ENCODE assay signal across 7 cellular contexts in genomic region chr2:3379339-3379646, GRCh38. TPM values are rescaled to one million over a fixed set of nuclear protein-coding genes. Genes with fewer than 3 reads are reported as not detected.
A peak's percentile ranks its signal among the peaks of the same experiment; 100 is the strongest.
DNase-seq lines count a peak whose midpoint lies in the region; ATAC-seq and TF ChIP-seq lines count a peak whose summit lies in the region.

No MANE protein-coding gene starts in this region.

- no peak overlapping the region for H2AFZ ChIP-seq in HCT116 (ENCODE audit: low read depth, low read length, poor library complexity, severe bottlenecking)

- RAD21 ChIA-PET in HCT116 (lab: Charles Lee; ENCODE audit: low non-redundant PET in 1 of 2, low total read pairs in 2 of 2, uncharacterized antibody in 2 of 2, unreplicated experiment in 2 of 2), result no interaction called here

- no peak for TF ChIP-seq POLR2A in HCT116 (IDR thresholded peaks at IDR 0.05; ENCODE audit: borderline replicate concordance, extremely low read depth, insufficient read depth, insufficient read length)

- DNase-seq in HCT116 (ENCODE audit: low read depth, low spot score) (no peak), glutamatergic neuron (no peak), iPS-NIHi11 (ENCODE audit: low spot score) (no peak), GM19238 (ENCODE audit: insufficient read length, low spot score) (no peak)

- peak overlapping the region; percentile 99 for H3K4me3 Mint-ChIP-seq in glutamatergic neuron (ENCODE audit: unreplicated experiment)

- TF ChIP-seq RAD21 in HCT116 (IDR thresholded peaks at IDR 0.05; ENCODE audit: low read depth), result no peak

- peaks cover 65% of the 10 kb centered on the region for H3K79me2 ChIP-seq in HCT116 (ENCODE audit: insufficient read depth, low read length)

- peak overlapping the region; percentile 90 to 95 for H3K4me3 ChIP-seq in HCT116 (replicated peaks in 1 of 2; ENCODE audit: low read depth in 1 of 2, low read length in 2 of 2)
- peak overlapping the region; percentile 69 for H3K4me3 ChIP-seq in WI38 (ENCODE audit: low read depth, low read length)
- H3K4me3 ChIP-seq in skin epidermis, result peak overlapping the region; percentile 61 to 99 (median 87)

- BruUV-seq in HCT116 (replicated peaks; lab: Mats Ljungman, UMichigan), result no TSS peak

- no peaks in the 10 kb centered on the region for H3K36me3 Mint-ChIP-seq in glutamatergic neuron (ENCODE audit: unreplicated experiment)

- intact Hi-C loops in HCT116 (cut with micrococcal nuclease), result no loop called here

- H3K9me2 ChIP-seq in HCT116 (ENCODE audit: insufficient read depth), result no peaks in the 10 kb centered on the region

- H3K27ac Mint-ChIP-seq in glutamatergic neuron (ENCODE audit: unreplicated experiment), result peak overlapping the region; percentile 79

- POLR2A ChIA-PET in HCT116 (lab: Charles Lee), result no interaction called here

- CTCF ChIA-PET in HCT116 (lab: Charles Lee), result no interaction called here

- peaks cover 17% of the 10 kb centered on the region for H3K4me1 Mint-ChIP-seq in glutamatergic neuron (ENCODE audit: low read depth, unreplicated experiment)

- TF ChIP-seq CTCF in HCT116 (IDR thresholded peaks at IDR 0.05 in 2 of 3, conservative IDR thresholded peaks at IDR 0.05 in 1 of 3; ENCODE audit: borderline replicate concordance in 1 of 3, insufficient read depth in 1 of 3, low read depth in 2 of 3, low read length in 2 of 3) (no peak), WI38 (IDR thresholded peaks at IDR 0.05; ENCODE audit: low read depth, low read length) (no peak), glutamatergic neuron (IDR thresholded peaks at IDR 0.05; ENCODE audit: partially characterized antibody, unreplicated experiment) (no peak)

- H3K27ac ChIP-seq in HCT116 (ENCODE audit: low read depth, low read length) (peak overlapping the region; percentile 81), skin epidermis (peak overlapping the region in 20 of 21 experiments; percentile 69 to 97 (median 93))

- no peaks in the 10 kb centered on the region for H3K9me3 ChIP-seq in HCT116 (ENCODE audit: control insufficient read depth in 1 of 2, insufficient read depth in 1 of 2, low read depth in 1 of 2, low read length in 2 of 2)

- H4K20me1 ChIP-seq in HCT116 (ENCODE audit: insufficient read depth), result no peaks in the 10 kb centered on the region

- peak overlapping the region; percentile 80 for H3K4me2 ChIP-seq in HCT116 (ENCODE audit: low read length)

- no peaks in the 10 kb centered on the region for H3K27me3 ChIP-seq in HCT116 (ENCODE audit: insufficient read depth, low read length)

- no peaks in the 10 kb centered on the region; a peak in 1 of 4 replicates for H3K36me3 ChIP-seq in HCT116 (ENCODE audit: control insufficient read depth in 1 of 2, insufficient read depth in 2 of 2, low read length in 2 of 2)

- no peak for ATAC-seq in HCT116
- no peak for ATAC-seq in HG03469 (IDR thresholded peaks at IDR 0.05; ENCODE audit: unreplicated experiment)

- H3K9me3 Mint-ChIP-seq in glutamatergic neuron (ENCODE audit: unreplicated experiment), result peaks cover 7% of the 10 kb centered on the region

- peak overlapping the region; percentile 86 for H3K9ac ChIP-seq in HCT116 (ENCODE audit: low read length)

- peaks cover 2% of the 10 kb centered on the region for H3K27me3 Mint-ChIP-seq in glutamatergic neuron (ENCODE audit: unreplicated experiment)

- H3K4me1 ChIP-seq in HCT116 (ENCODE audit: control insufficient read depth in 1 of 2, insufficient read depth in 2 of 2, low read length in 2 of 2), result peaks cover 10 to 28% of the 10 kb centered on the region in 2 experiments; a peak in 3 of 4 replicates

TF ChIP-seq in HCT116, 20 proteins besides CTCF, POLR2A, EP300 and RAD21:
- no peak for TF ChIP-seq FOSL1 (IDR thresholded peaks at IDR 0.05; ENCODE audit: low read depth)
- no peak for TF ChIP-seq YY1 (IDR thresholded peaks at IDR 0.05; ENCODE audit: extremely low read depth, insufficient replicate concordance, low read depth, low read length)
- TF ChIP-seq POLR2AphosphoS5 (IDR thresholded peaks at IDR 0.05; ENCODE audit: low read depth, low read length), result no peak
- no peak for TF ChIP-seq JUND (IDR thresholded peaks at IDR 0.05)
- TF ChIP-seq CBX3 (IDR thresholded peaks at IDR 0.05; ENCODE audit: low read depth), result 0 out of 2 replicates have a peak, but pooled peaks have one; percentile 46
- no peak; the same call in 1 of the 2 replicates for TF ChIP-seq SP1 (IDR thresholded peaks at IDR 0.05; ENCODE audit: low read depth)
- TF ChIP-seq EZH2 (IDR thresholded peaks at IDR 0.05), result no peak

RNA-seq across cellular contexts. Expression of gene TRAPPC12, which starts 0.2 kb away (rescaled TPM):
- 47.4 TPM for total RNA-seq in HCT116 (2021; ENCODE audit: unreplicated experiment)
- polyA plus RNA-seq in HCT116 (2012), result 36.4 and 45.1 TPM in 2 replicates
- 130 TPM for total RNA-seq in glutamatergic neuron (ENCODE audit: unreplicated experiment)

RNA-seq across cellular contexts. Expression of gene EIPR1, which starts 1.7 kb away (rescaled TPM):
- total RNA-seq in HCT116 (2021; ENCODE audit: unreplicated experiment) (36.9 TPM), glutamatergic neuron (ENCODE audit: unreplicated experiment) (43.8 TPM)
- 37.5 and 40.2 TPM in 2 replicates for polyA plus RNA-seq in HCT116 (2012)
